ENCODE assay signal across 8 cellular contexts in the genomic region with DNA sequence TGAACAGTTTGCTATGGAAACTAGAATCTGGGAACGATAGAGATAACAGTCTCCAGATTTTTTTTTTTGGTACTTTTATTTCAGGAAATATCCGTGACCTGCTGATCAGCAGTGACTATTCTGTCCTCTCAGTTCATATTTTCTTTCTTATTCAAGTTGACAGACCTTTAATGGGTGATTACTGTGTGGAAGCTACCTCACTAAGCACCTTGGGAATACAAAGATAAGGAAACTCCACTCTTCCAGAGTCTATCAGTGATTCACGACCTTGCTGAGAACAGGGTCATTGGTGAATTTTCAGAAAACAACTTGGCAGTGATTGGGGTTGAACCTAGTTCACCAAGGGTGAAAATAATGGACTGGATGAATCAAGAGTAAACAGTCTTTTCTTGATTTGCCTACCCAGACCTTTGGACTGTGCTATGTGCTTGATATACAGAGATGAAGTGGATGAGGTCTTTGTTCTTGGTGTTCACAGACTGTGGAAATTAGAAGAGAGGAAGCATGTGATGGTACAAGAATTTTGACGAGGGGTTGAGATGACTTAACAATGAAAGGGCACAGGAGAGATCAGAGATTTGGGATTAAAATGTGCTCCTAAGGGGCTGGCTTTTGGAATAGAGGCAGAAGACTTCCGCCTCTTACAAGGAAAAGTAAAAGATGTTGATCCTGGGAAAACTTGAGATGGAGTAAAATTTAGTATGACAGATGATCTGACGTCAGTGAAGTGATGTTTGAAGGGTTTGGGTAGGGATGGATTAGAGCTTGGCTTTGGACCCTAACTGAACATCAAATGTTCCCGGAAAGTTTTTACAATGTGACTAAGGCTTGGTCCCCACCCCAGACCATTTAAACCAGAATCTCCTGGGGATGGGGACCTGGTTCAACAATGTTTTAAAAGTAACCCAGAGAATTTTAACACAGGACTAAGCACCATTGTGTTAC. TPM values are rescaled to one million over a fixed set of nuclear protein-coding genes. Genes with fewer than 3 reads are reported as not detected.
DNase-seq lines count a peak whose midpoint lies in the region; TF ChIP-seq lines count a peak whose summit lies in the region.

No MANE protein-coding gene starts in this region.

- peaks cover 15% of the 10 kb centered on the region for H3K79me1 ChIP-seq in mesendoderm (ENCODE audit: low read length)

- H3K4me3 Mint-ChIP-seq in MCF 10A (ENCODE audit: unreplicated experiment): peak overlapping the region; percentile 81

- peaks cover 18% of the 10 kb centered on the region for H3K4me1 ChIP-seq in HUES48 (ENCODE audit: control insufficient read depth, insufficient read depth, low read length)
- peaks cover 7% of the 10 kb centered on the region for H3K4me1 ChIP-seq in mesendoderm (ENCODE audit: control insufficient read depth, low read depth, low read length)

- no peak overlapping the region for H4K8ac ChIP-seq in mesendoderm (ENCODE audit: low read depth, low read length)

- no peak overlapping the region for H3K18ac ChIP-seq in mesendoderm (ENCODE audit: low read length)

- intact Hi-C loops in MCF 10A (cut with micrococcal nuclease): loop anchor here (1.0 to 2.0 kb wide), 2 partner anchors 113 to 138 kb away; no protein-coding TSS in a partner anchor

- H3K27ac ChIP-seq in 22Rv1 (peak overlapping the region; percentile 93), HUES48 (ENCODE audit: low read depth, low read length) (peak overlapping the region; percentile 94), mesendoderm (ENCODE audit: low read depth, low read length) (no peak overlapping the region)

- BruUV-seq in MCF 10A (replicated peaks; lab: Mats Ljungman, UMichigan): TSS peak; percentile 38

- no peak overlapping the region for H2AK5ac ChIP-seq in mesendoderm (ENCODE audit: low read length)

- peak overlapping the region; percentile 59 for H3K23ac ChIP-seq in mesendoderm (ENCODE audit: low read length)

- peaks cover 19% of the 10 kb centered on the region for H3K36me3 ChIP-seq in HUES48 (ENCODE audit: control insufficient read depth, insufficient read depth, low read length)
- peaks cover 3% of the 10 kb centered on the region for H3K36me3 ChIP-seq in mesendoderm (ENCODE audit: control insufficient read depth, insufficient read depth, low read length)

- 100% methylated on average over 1 of the region's 7 CpGs for WGBS in mesendoderm (ENCODE audit: extremely low coverage, insufficient coverage, low lambda C conversion rate)

- H4K5ac ChIP-seq in mesendoderm (ENCODE audit: low read length): peak overlapping the region; percentile 85

- H3K27me3 ChIP-seq in HUES48 (ENCODE audit: control insufficient read depth, insufficient read depth, low read length) (peaks cover 5% of the 10 kb centered on the region; the same call in 1 of the 2 replicates), mesendoderm (ENCODE audit: insufficient read depth, low read length, poor library complexity) (no peaks in the 10 kb centered on the region)

- H3K9me3 ChIP-seq in HUES48 (ENCODE audit: control insufficient read depth, insufficient read depth, low read length): no peaks in the 10 kb centered on the region

- H3K4me2 ChIP-seq in mesendoderm (ENCODE audit: low read length): peak overlapping the region; percentile 89

- POLR2A ChIA-PET in MCF 10A (lab: Yijun Ruan, JAX): interaction anchor here (0.5 to 3.8 kb wide), 22 partner anchors 12 to 585 kb away, joined by 3 to 34 read pairs (median 5); a partner anchor contains a TSS

- H3K27me3 Mint-ChIP-seq in MCF 10A (ENCODE audit: insufficient read depth, unreplicated experiment): no peaks in the 10 kb centered on the region

- H3K4me3 ChIP-seq in HUES48 (ENCODE audit: low read depth, low read length) (peak overlapping the region; percentile 100), mesendoderm (ENCODE audit: low read length) (peak overlapping the region; percentile 94)

- DNase-seq in MCF 10A (ENCODE audit: unreplicated experiment): no peak
- DNase-seq in mesendoderm: peak; percentile 12
- no peak for DNase-seq in NCI-H1048 (lab: John Stamatoyannopoulos, UW)
- DNase-seq in medulla oblongata (ENCODE audit: extremely low spot score): no peak
- no peak for DNase-seq in NCI-H1092 treated with DMSO at 0.1 percent for 48 hours (lab: John Stamatoyannopoulos, UW)
- DNase-seq in central memory CD4-positive, alpha-beta T cell: no peak

- H3K9ac ChIP-seq in HUES48 (ENCODE audit: low read depth, low read length) (peak overlapping the region; percentile 97), mesendoderm (ENCODE audit: low read length) (peak overlapping the region; percentile 95)

- peak overlapping the region; percentile 21 for H3K27ac Mint-ChIP-seq in MCF 10A (ENCODE audit: low read depth, unreplicated experiment)

- H3K9me3 Mint-ChIP-seq in MCF 10A (ENCODE audit: unreplicated experiment): no peaks in the 10 kb centered on the region

- H3K36me3 Mint-ChIP-seq in MCF 10A (ENCODE audit: insufficient read depth, unreplicated experiment): peaks cover 27% of the 10 kb centered on the region

- no peak for TF ChIP-seq CTCF in 22Rv1 (IDR thresholded peaks at IDR 0.05)
- no peak for TF ChIP-seq CTCF in MCF 10A (IDR thresholded peaks at IDR 0.05; ENCODE audit: unreplicated experiment)

- peaks cover 21% of the 10 kb centered on the region for H3K4me1 Mint-ChIP-seq in MCF 10A (ENCODE audit: insufficient read depth, unreplicated experiment)

- H3K79me2 ChIP-seq in mesendoderm (ENCODE audit: control insufficient read depth, insufficient read depth, low read length): peaks cover 23% of the 10 kb centered on the region

- H2BK15ac ChIP-seq in mesendoderm (replicated peaks; ENCODE audit: low read depth): no peak overlapping the region

- H3K4ac ChIP-seq in mesendoderm (ENCODE audit: low read depth, low read length): peak overlapping the region; percentile 92

- no peak overlapping the region for H2BK5ac ChIP-seq in mesendoderm (ENCODE audit: low read length)

- H2BK120ac ChIP-seq in mesendoderm (ENCODE audit: low read depth, low read length): no peak overlapping the region

- peak overlapping the region; percentile 96 for H3K56ac ChIP-seq in mesendoderm (ENCODE audit: low read length)

- CTCF ChIA-PET in MCF 10A (lab: Yijun Ruan, JAX): interaction anchor here (0.6 to 1.7 kb wide), 9 partner anchors 13 to 372 kb away, joined by 3 to 6 read pairs (median 4); a partner anchor contains a TSS

RNA-seq across cellular contexts. Expression of a gene that starts 1.2 kb away (rescaled TPM):
- 15.5 and 16.4 TPM in 2 replicates for total RNA-seq in MCF 10A (2022)
- polyA plus RNA-seq in mesendoderm (2013, experiment 1 of 2): 18.2 TPM
- polyA plus RNA-seq in mesendoderm (2013, experiment 2 of 2): 18.4 TPM

RNA-seq across cellular contexts. Expression of a gene that starts 1.2 kb away (rescaled TPM):
- total RNA-seq in MCF 10A (2022): 11.9 and 14.8 TPM in 2 replicates
- polyA plus RNA-seq in mesendoderm (2013, experiment 1 of 2): 23.9 TPM
- 21.8 TPM for polyA plus RNA-seq in mesendoderm (2013, experiment 2 of 2)
